Comparison of ENCODE assay signal across 8 cellular contexts in genomic region chr11:47847537-47847891, GRCh38. TPM values are rescaled to one million over a fixed set of nuclear protein-coding genes. Genes with fewer than 3 reads are reported as not detected.
DNase-seq lines count a peak whose midpoint lies in the region; ATAC-seq and TF ChIP-seq lines count a peak whose summit lies in the region.

No MANE protein-coding gene starts in this region.

- peak overlapping the region; percentile 87 for H2AFZ ChIP-seq in mesenchymal stem cell (ENCODE audit: low read depth, low read length)

- H2BK5ac ChIP-seq in mesenchymal stem cell (ENCODE audit: low read depth, low read length, poor library complexity, severe bottlenecking): no peak overlapping the region

- no peak overlapping the region for H4K8ac ChIP-seq in mesenchymal stem cell (ENCODE audit: low read length)

- H3K4me1 Mint-ChIP-seq in brain: peaks cover 36% of the 10 kb centered on the region

- H3K4ac ChIP-seq in mesenchymal stem cell (ENCODE audit: low read depth in 1 of 2, low read length in 2 of 2): no peak overlapping the region

- peak overlapping the region; percentile 97 for H3K27ac ChIP-seq in cardiac muscle cell
- no peak overlapping the region for H3K27ac ChIP-seq in mesenchymal stem cell (ENCODE audit: low read length, poor library complexity, severe bottlenecking)
- peak overlapping the region; percentile 93 to 98 (median 96) for H3K27ac ChIP-seq in upper lobe of left lung

- no peak for TF ChIP-seq EP300 in upper lobe of left lung (IDR thresholded peaks at IDR 0.05)

- H2BK15ac ChIP-seq in mesenchymal stem cell (ENCODE audit: low read depth, poor library complexity, severe bottlenecking): no peak overlapping the region

- no peak for TF ChIP-seq POLR2A in upper lobe of left lung (IDR thresholded peaks at IDR 0.05)

- H2BK120ac ChIP-seq in mesenchymal stem cell (ENCODE audit: low read depth, low read length): no peak overlapping the region

- H3K23ac ChIP-seq in mesenchymal stem cell (ENCODE audit: low read length in 2 of 2): no peak overlapping the region

- H4K91ac ChIP-seq in mesenchymal stem cell (ENCODE audit: low read length): no peak overlapping the region

- peak overlapping the region; percentile 89 for H3K4me2 ChIP-seq in mesenchymal stem cell (ENCODE audit: low read length, poor library complexity, severe bottlenecking)

- peaks cover 27% of the 10 kb centered on the region for H3K79me1 ChIP-seq in mesenchymal stem cell (replicated peaks; ENCODE audit: low read length, poor library complexity, severe bottlenecking)

- H2BK12ac ChIP-seq in mesenchymal stem cell (ENCODE audit: low read length in 2 of 2): no peak overlapping the region

- peaks cover 20% of the 10 kb centered on the region for H3K36me3 Mint-ChIP-seq in brain

- peak overlapping the region; percentile 98 to 100 (median 99) for H3K4me3 Mint-ChIP-seq in brain

- no peak for DNase-seq in cardiac muscle cell (ENCODE audit: low read depth in 1 of 2, low spot score in 1 of 2)
- no peak for DNase-seq in left cardiac atrium
- no peak for DNase-seq in mesenchymal stem cell
- no peak for DNase-seq in upper lobe of left lung
- no peak for DNase-seq in NCI-H82 (lab: John Stamatoyannopoulos, UW)
- DNase-seq in 8988T: no peak
- no peak for DNase-seq in A172 (ENCODE audit: low spot score)

- H3K27me3 Mint-ChIP-seq in brain: peaks cover 13% of the 10 kb centered on the region

- H3K9ac ChIP-seq in mesenchymal stem cell (ENCODE audit: low read length): peak overlapping the region; percentile 98

- H3K36me3 ChIP-seq in cardiac muscle cell (peaks cover 12% of the 10 kb centered on the region), mesenchymal stem cell (ENCODE audit: control insufficient read depth in 1 of 2, insufficient read depth in 2 of 2, low read depth in 1 of 2, low read length in 2 of 2) (peaks cover 5 to 36% of the 10 kb centered on the region in 2 experiments), upper lobe of left lung (peaks cover 2 to 32% (median 8%) of the 10 kb centered on the region in 4 donors)

- no peak overlapping the region for H2AK5ac ChIP-seq in mesenchymal stem cell (ENCODE audit: low read length, severe bottlenecking)

- ATAC-seq in left cardiac atrium (no peak), upper lobe of left lung (ENCODE audit: low FRiP score in 2 of 2) (no peak)

- H3K4me1 ChIP-seq in cardiac muscle cell (ENCODE audit: low read depth) (peaks cover 10% of the 10 kb centered on the region), mesenchymal stem cell (ENCODE audit: control insufficient read depth, insufficient read depth, low read depth, low read length) (peaks cover 2% of the 10 kb centered on the region), upper lobe of left lung (peaks cover 38 to 53% (median 47%) of the 10 kb centered on the region in 4 donors)

- 5% methylated on average over 7 of the region's 8 CpGs for WGBS in mesenchymal stem cell
- WGBS in upper lobe of left lung, 2 donors: 1 to 8% methylated on average over 8 of the region's 8 CpGs

- H3K14ac ChIP-seq in mesenchymal stem cell (ENCODE audit: low read length in 2 of 2): no peak overlapping the region

- intact Hi-C loops in left cardiac atrium (cut with DNase I): loop anchor here in 1 of 2 donors (10.0 kb wide), 1 partner anchor 473 kb away; the partner anchor contains the start of gene SPI1

- no peaks in the 10 kb centered on the region for H3K9me3 Mint-ChIP-seq in brain

- peak overlapping the region; percentile 97 to 100 (median 99) for H3K27ac Mint-ChIP-seq in brain

- no peak for TF ChIP-seq CTCF in cardiac muscle cell (IDR thresholded peaks at IDR 0.05; ENCODE audit: low read depth, low read length)
- no peak for TF ChIP-seq CTCF in brain (conservative IDR thresholded peaks at IDR 0.05)
- no peak for TF ChIP-seq CTCF in upper lobe of left lung (IDR thresholded peaks at IDR 0.05)

- no peaks in the 10 kb centered on the region for H3K27me3 ChIP-seq in cardiac muscle cell
- H3K27me3 ChIP-seq in mesenchymal stem cell (ENCODE audit: control insufficient read depth in 1 of 2, insufficient read depth in 1 of 2, low read length in 2 of 2): no peaks in the 10 kb centered on the region
- no peaks in the 10 kb centered on the region for H3K27me3 ChIP-seq in upper lobe of left lung

- H3K4me3 ChIP-seq in cardiac muscle cell (peak overlapping the region; percentile 88), mesenchymal stem cell (ENCODE audit: insufficient read depth in 1 of 2, low read depth in 1 of 2, low read length in 2 of 2) (peak overlapping the region; percentile 79 to 100), upper lobe of left lung (peak overlapping the region; percentile 68 to 86 (median 74))

- H3K9me3 ChIP-seq in cardiac muscle cell (ENCODE audit: low read depth) (no peaks in the 10 kb centered on the region), mesenchymal stem cell (ENCODE audit: control insufficient read depth, low read length) (no peaks in the 10 kb centered on the region), upper lobe of left lung (no peaks in the 10 kb centered on the region)

- H3K18ac ChIP-seq in mesenchymal stem cell (ENCODE audit: low read depth in 1 of 2, low read length in 2 of 2): no peak overlapping the region

RNA-seq across cellular contexts. Expression of gene NUP160, which starts 0.6 kb away (rescaled TPM):
- 12.1 and 15.9 TPM in 2 replicates for total RNA-seq in cardiac muscle cell
- polyA plus RNA-seq in cardiac muscle cell: 25.9 and 26.7 TPM in 2 replicates
- total RNA-seq in left cardiac atrium: 10 to 100 TPM; 13.7 to 18.3 TPM
- 12.8 TPM for polyA plus RNA-seq in brain (ENCODE audit: insufficient read depth, low read depth, low replicate concordance)
- polyA plus RNA-seq in mesenchymal stem cell (2013, experiment 1 of 2): 12.5 TPM
- 12.7 TPM for polyA plus RNA-seq in mesenchymal stem cell (2013, experiment 2 of 2)
- 10 to 100 TPM; 21.5 to 46.3 (median 37.8) TPM for total RNA-seq in upper lobe of left lung
- total RNA-seq in A172 (2014; rRNA removed; shearing (Covaris generic)): 42.3 and 43.4 TPM in 2 replicates
